Comparison of ENCODE assay signal across 2 cellular contexts in the genomic region with DNA sequence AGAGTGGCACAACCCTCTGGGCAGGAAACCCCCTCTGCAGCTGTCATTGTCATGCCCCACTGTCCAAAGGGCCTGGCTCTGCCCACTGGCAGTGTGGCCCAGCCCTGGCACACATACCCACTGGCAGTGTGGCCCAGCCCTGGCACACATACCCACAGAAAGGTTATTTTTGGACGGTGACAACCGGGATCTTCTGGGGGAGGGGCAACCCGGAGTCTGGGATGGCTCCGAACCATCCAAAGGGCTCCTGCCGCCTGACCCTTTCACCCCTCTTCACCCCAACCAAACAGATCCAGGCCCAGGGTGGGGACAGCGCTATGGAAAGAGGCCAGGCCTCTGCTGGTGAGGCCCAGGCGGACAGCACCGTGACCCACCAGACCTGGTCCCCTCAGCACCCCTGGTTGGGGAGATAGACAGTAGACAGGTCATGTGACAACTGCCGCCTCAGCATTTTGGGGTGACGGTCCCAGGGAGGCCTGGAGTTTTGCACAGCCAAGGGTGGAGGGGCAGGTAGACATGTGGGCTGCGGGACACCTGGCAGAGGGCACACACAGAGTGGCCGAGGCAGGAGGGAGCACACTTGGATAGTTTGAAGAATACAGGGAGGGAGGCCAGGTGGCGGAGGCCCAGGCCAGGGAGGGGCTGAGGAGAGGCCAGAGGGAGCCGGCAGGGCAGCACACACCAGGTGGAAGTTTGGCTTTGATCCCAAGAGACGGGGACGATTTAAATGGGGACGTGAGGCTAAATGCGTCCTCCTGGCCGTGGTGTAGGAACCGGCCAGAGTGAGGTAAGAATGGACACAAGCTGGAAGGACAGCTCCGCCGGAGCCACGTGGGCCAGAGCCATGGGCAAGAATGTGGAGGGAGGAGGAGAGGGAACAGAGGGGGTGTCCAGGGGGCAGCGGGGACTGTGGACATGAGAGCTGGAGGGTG.
TF ChIP-seq lines count a peak whose summit lies in the region.

No MANE protein-coding gene starts in this region.

TF ChIP-seq in IMR-90, 13 proteins besides CTCF, POLR2A, EP300 and RAD21:
- TF ChIP-seq SMC3 (IDR thresholded peaks at IDR 0.05; ENCODE audit: low read depth, low read length) (no peak), CEBPB (IDR thresholded peaks at IDR 0.05; ENCODE audit: low read depth, low read length) (no peak), FOS (IDR thresholded peaks at IDR 0.05; ENCODE audit: low read depth, low read length) (no peak), MAFK (IDR thresholded peaks at IDR 0.05; ENCODE audit: low read depth, low read length) (peak; percentile 83), MAZ (IDR thresholded peaks at IDR 0.05; ENCODE audit: borderline replicate concordance, low read depth, low read length) (no peak), BHLHE40 (IDR thresholded peaks at IDR 0.05; ENCODE audit: low read depth, low read length) (no peak), RFX5 (IDR thresholded peaks at IDR 0.05; ENCODE audit: low read depth, low read length) (no peak)

TF ChIP-seq in endothelial cell of umbilical vein, 7 proteins besides CTCF, POLR2A, EP300 and RAD21:
- TF ChIP-seq, protein P1, sequence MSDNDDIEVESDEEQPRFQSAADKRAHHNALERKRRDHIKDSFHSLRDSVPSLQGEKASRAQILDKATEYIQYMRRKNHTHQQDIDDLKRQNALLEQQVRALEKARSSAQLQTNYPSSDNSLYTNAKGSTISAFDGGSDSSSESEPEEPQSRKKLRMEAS (IDR thresholded peaks at IDR 0.05; ENCODE audit: insufficient read depth, insufficient read length) = no peak
- TF ChIP-seq POLR2AphosphoS5 (IDR thresholded peaks at IDR 0.05; ENCODE audit: insufficient read depth, low read depth, low read length) (no peak), MYC (IDR thresholded peaks at IDR 0.05; ENCODE audit: low read depth, low read length) (no peak), EZH2 (IDR thresholded peaks at IDR 0.05; ENCODE audit: borderline replicate concordance, low read depth, low read length, severe bottlenecking) (no peak), GATA2 (IDR thresholded peaks at IDR 0.05; ENCODE audit: insufficient read depth, insufficient read length, low read depth, low read length) (no peak), FOS (IDR thresholded peaks at IDR 0.05; ENCODE audit: borderline replicate concordance, insufficient read depth, low read length) (no peak), JUN (IDR thresholded peaks at IDR 0.05; ENCODE audit: borderline replicate concordance, insufficient read depth, insufficient read length, low read depth) (no peak)
